Comparison of ENCODE assay signal across 27 cellular contexts in genomic region chr2:172655838-172656573, GRCh38.
DNase-seq lines count a peak whose midpoint lies in the region; ATAC-seq and TF ChIP-seq lines count a peak whose summit lies in the region.
"Had no signal": no experiment of that assay in that cellular context is flagged by ENCODE, and none has a peak within 500 bp of the region (broad histone marks: within the 10 kb centered on the region; RNA-seq: fewer than 3 reads in every experiment).

No MANE protein-coding gene starts in this region.

- BruUV-seq in mammary epithelial cell (replicated peaks; lab: Mats Ljungman, UMichigan) (no TSS peak), MCF 10A (replicated peaks; lab: Mats Ljungman, UMichigan) (no TSS peak)

- intact Hi-C loops in mammary epithelial cell (cut with micrococcal nuclease) = no loop called here
- intact Hi-C loops in MCF 10A (cut with micrococcal nuclease) = no loop called here

- H3K4me3 Mint-ChIP-seq in MCF 10A (ENCODE audit: unreplicated experiment) = no peak overlapping the region
- H3K4me3 Mint-ChIP-seq: activated T-cell treated with anti-CD3 and anti-CD28 coated beads, Interleukin-2, amount 50 U/mL, for 24 hours; CD14-positive monocyte had no signal

- H3K4me3 ChIP-seq in mammary epithelial cell (replicated peaks in 1 of 3; ENCODE audit: insufficient read depth in 1 of 3, low read depth in 2 of 3, low read length in 3 of 3) = no peak overlapping the region
- no peak overlapping the region for H3K4me3 ChIP-seq in SJSA1
- no peak overlapping the region for H3K4me3 ChIP-seq in fibroblast of villous mesenchyme (ENCODE audit: low read depth, low read length)
- H3K4me3 ChIP-seq: cardiac muscle cell, coronary artery, heart right ventricle, MG63, spleen had no signal

- peak overlapping the region; percentile 75 for H2AFZ ChIP-seq in mammary epithelial cell (ENCODE audit: low read depth, low read length)
- H2AFZ ChIP-seq: parathyroid adenoma had no signal

- CTCF ChIA-PET in mammary epithelial cell (lab: Charles Lee; ENCODE audit: low non-redundant PET) (no interaction called here), MCF 10A (lab: Yijun Ruan, JAX) (interaction anchor here (0.5 to 1.1 kb wide), 3 partner anchors 27 to 107 kb away, joined by 3 to 8 read pairs (median 3); no protein-coding TSS in a partner anchor)

- no peaks in the 10 kb centered on the region for H3K4me1 Mint-ChIP-seq in MCF 10A (ENCODE audit: insufficient read depth, unreplicated experiment)
- H3K4me1 Mint-ChIP-seq: CD14-positive monocyte had no signal

- no peak for ATAC-seq in GM19455 (IDR thresholded peaks at IDR 0.05; ENCODE audit: unreplicated experiment)
- ATAC-seq: heart right ventricle had no signal

- H3K9me3 ChIP-seq in mammary epithelial cell (replicated peaks; ENCODE audit: insufficient read depth, low read length) = no peaks in the 10 kb centered on the region
- H3K9me3 ChIP-seq in SJSA1 (replicated peaks) = peaks cover 5% of the 10 kb centered on the region

- POLR2A ChIA-PET in MCF 10A (lab: Yijun Ruan, JAX) = interaction anchor here (0.6 to 0.8 kb wide), 2 partner anchors 9 to 28 kb away, joined by 3 to 4 read pairs; no protein-coding TSS in a partner anchor

- dilution Hi-C loops in mammary epithelial cell (cut with HindIII; ENCODE audit: low sequenced_read_pairs) = no loop called here

- H3K4me1 ChIP-seq in mammary epithelial cell (ENCODE audit: insufficient read depth, low read length) (peaks cover 14% of the 10 kb centered on the region), SJSA1 (replicated peaks) (peaks cover 19% of the 10 kb centered on the region)
- H3K4me1 ChIP-seq: heart right ventricle, parathyroid adenoma, spleen had no signal

- TF ChIP-seq CTCF in mammary epithelial cell (conservative IDR thresholded peaks at IDR 0.05 in 1 of 2, IDR thresholded peaks at IDR 0.05 in 1 of 2; ENCODE audit: extremely low read depth in 1 of 2, insufficient read depth in 1 of 2, low read depth in 1 of 2, low read length in 2 of 2) (no peak), MCF 10A (IDR thresholded peaks at IDR 0.05; ENCODE audit: unreplicated experiment) (no peak), fibroblast of villous mesenchyme (IDR thresholded peaks at IDR 0.05; ENCODE audit: insufficient read depth, low read depth, low read length) (no peak)

- H3K27me3 ChIP-seq in mammary epithelial cell (ENCODE audit: insufficient read depth, low read length) (no peaks in the 10 kb centered on the region), SJSA1 (replicated peaks) (no peaks in the 10 kb centered on the region)
- H3K27me3 ChIP-seq: cardiac muscle cell, heart right ventricle, MG63, spleen had no signal

- peaks cover 17% of the 10 kb centered on the region for H3K9me3 Mint-ChIP-seq in MCF 10A (ENCODE audit: unreplicated experiment)

- no peak overlapping the region for H3K4me2 ChIP-seq in mammary epithelial cell (ENCODE audit: insufficient read depth, low read depth, low read length)

- in situ Hi-C loops in mammary epithelial cell (cut with MboI; ENCODE audit: low sequenced_read_pairs in 2 of 2) = no loop called here

- no peaks in the 10 kb centered on the region for H3K36me3 ChIP-seq in mammary epithelial cell (ENCODE audit: insufficient read depth, low read length)
- H3K36me3 ChIP-seq in SJSA1 = no peaks in the 10 kb centered on the region
- H3K36me3 ChIP-seq: cardiac muscle cell, heart right ventricle, MG63, spleen had no signal

- no peaks in the 10 kb centered on the region for H4K20me1 ChIP-seq in mammary epithelial cell (ENCODE audit: insufficient read depth, low read length)

- H3K27me3 Mint-ChIP-seq in MCF 10A (ENCODE audit: insufficient read depth, unreplicated experiment) = no peaks in the 10 kb centered on the region

- H3K27ac Mint-ChIP-seq in MCF 10A (ENCODE audit: low read depth, unreplicated experiment) = no peak overlapping the region
- H3K27ac Mint-ChIP-seq: activated T-cell treated with anti-CD3 and anti-CD28 coated beads, Interleukin-2, amount 50 U/mL, for 24 hours; CD14-positive monocyte had no signal

- H3K79me2 ChIP-seq in mammary epithelial cell (ENCODE audit: insufficient read depth, low read length) = no peaks in the 10 kb centered on the region
- H3K79me2 ChIP-seq: parathyroid adenoma had no signal

- DNase-seq in mammary epithelial cell (no peak), MCF 10A (ENCODE audit: unreplicated experiment) (no peak), SJSA1 (ENCODE audit: low read depth in 1 of 2, low spot score in 2 of 2) (no peak), fibroblast of villous mesenchyme (ENCODE audit: low read depth) (peak; percentile 25), NCI-H1417 (lab: John Stamatoyannopoulos, UW) (no peak), NCI-H146 (lab: John Stamatoyannopoulos, UW) (no peak), activated gamma-delta T cell treated with Interleukin-2 at 50 U/mL for 16 hours (no peak)
- DNase-seq: activated naive CD4-positive, alpha-beta T cell treated with Interleukin-2 at 50 U/mL for 16 hours; activated T-cell treated with anti-CD3 and anti-CD28 coated beads, Interleukin-2, amount 50 U/mL, for 24 hours; DND-41; effector memory CD4-positive, alpha-beta T cell; erythroblast; foreskin melanocyte; heart right ventricle; NCI-H1105 treated with DMSO at 0.1 percent for 48 hours; NCI-H2029 treated with DMSO at 0.1 percent for 48 hours; SIG-M5; spleen; stimulated activated CD4-positive, alpha-beta T cell treated with anti-CD3 and anti-CD28 coated beads, Interleukin-2, amount 100 ng/mL, for 48 hours; T-helper 1 cell; trophoblast cell had no signal

- WGBS in mammary epithelial cell (ENCODE audit: low coverage, missing lambda C conversion rate) = 95% methylated on average over 5 of the region's 5 CpGs

- H3K36me3 Mint-ChIP-seq in MCF 10A (ENCODE audit: insufficient read depth, unreplicated experiment) = no peaks in the 10 kb centered on the region
- H3K36me3 Mint-ChIP-seq: CD14-positive monocyte had no signal

- H3K27ac ChIP-seq in mammary epithelial cell (ENCODE audit: insufficient read depth, low read depth, low read length) (no peak overlapping the region), SJSA1 (peak overlapping the region; percentile 80)
- H3K27ac ChIP-seq: cardiac muscle cell, coronary artery, heart right ventricle, parathyroid adenoma, spleen had no signal

- H3K9ac ChIP-seq in mammary epithelial cell (ENCODE audit: insufficient read depth, low read length) = no peak overlapping the region
- H3K9ac ChIP-seq: parathyroid adenoma had no signal
